ENCODE assay signal across 8 cellular contexts in genomic region chr22:45503816-45504702, GRCh38. TPM values are rescaled to one million over a fixed set of nuclear protein-coding genes. Genes with fewer than 3 reads are reported as not detected.
A peak's percentile ranks its signal among the peaks of the same experiment; 100 is the strongest.
DNase-seq lines count a peak whose midpoint lies in the region; ATAC-seq and TF ChIP-seq lines count a peak whose summit lies in the region.

No MANE protein-coding gene starts in this region.

- H3K4me1 Mint-ChIP-seq in brain = peaks cover 57% of the 10 kb centered on the region

- H3K27me3 ChIP-seq in cardiac muscle cell (no peaks in the 10 kb centered on the region), upper lobe of left lung (peaks cover 0 to 19% (median 12%) of the 10 kb centered on the region in 4 donors)

- no peaks in the 10 kb centered on the region for H3K9me3 ChIP-seq in cardiac muscle cell (ENCODE audit: low read depth)
- no peaks in the 10 kb centered on the region for H3K9me3 ChIP-seq in upper lobe of left lung

- 30 to 38% methylated on average over 28 of the region's 28 CpGs for WGBS in lower leg skin, 2 donors
- 48 to 53% methylated on average over 26 to 27 of the region's 28 CpGs for WGBS in upper lobe of left lung, 2 donors

- H3K4me1 ChIP-seq in cardiac muscle cell (ENCODE audit: low read depth) = peaks cover 27% of the 10 kb centered on the region
- peaks cover 7 to 12% (median 10%) of the 10 kb centered on the region in 4 donors for H3K4me1 ChIP-seq in upper lobe of left lung

- TF ChIP-seq POLR2A in lower leg skin (IDR thresholded peaks at IDR 0.05) (no peak), upper lobe of left lung (IDR thresholded peaks at IDR 0.05) (no peak)

- DNase-seq in cardiac muscle cell (ENCODE audit: low read depth in 1 of 2, low spot score in 1 of 2) (peak in 1 of 2 donors; percentile 67), cardiac septum (ENCODE audit: low spot score) (no peak), lower leg skin (ENCODE audit: low spot score in 2 of 2) (peak in 1 of 2 donors; percentile 16), upper lobe of left lung (no peak), NCI-H1092 (lab: John Stamatoyannopoulos, UW) (no peak), T-helper 9 cell (no peak), LoVo (ENCODE audit: low spot score) (no peak)

- intact Hi-C loops in cardiac septum (cut with DNase I) (no loop called here), lower leg skin (cut with DNase I; ENCODE audit: low total_unique reads) (no loop called here)

- TF ChIP-seq EP300 in upper lobe of left lung (IDR thresholded peaks at IDR 0.05) = no peak

- H3K36me3 ChIP-seq in cardiac muscle cell (no peaks in the 10 kb centered on the region), upper lobe of left lung (no peaks in the 10 kb centered on the region)

- H3K4me3 ChIP-seq in cardiac muscle cell (peak overlapping the region; percentile 55), lower leg skin (ENCODE audit: low read depth, poor library complexity, severe bottlenecking) (peak overlapping the region; percentile 52), upper lobe of left lung (peak overlapping the region in 3 of 4 donors; percentile 43 to 53 (median 51))

- H3K4me3 Mint-ChIP-seq in brain = peak overlapping the region; percentile 86 to 94 (median 88)

- no peak for TF ChIP-seq CTCF in cardiac muscle cell (IDR thresholded peaks at IDR 0.05; ENCODE audit: low read depth, low read length)
- TF ChIP-seq CTCF in brain (conservative IDR thresholded peaks at IDR 0.05) = no peak
- TF ChIP-seq CTCF in lower leg skin (IDR thresholded peaks at IDR 0.05) = no peak
- no peak for TF ChIP-seq CTCF in upper lobe of left lung (IDR thresholded peaks at IDR 0.05)

- H3K27ac ChIP-seq in cardiac muscle cell = peak overlapping the region; percentile 88
- peak overlapping the region; percentile 67 to 84 (median 80) for H3K27ac ChIP-seq in upper lobe of left lung

- peaks cover 10% of the 10 kb centered on the region for H3K27me3 Mint-ChIP-seq in brain

- H3K27ac Mint-ChIP-seq in brain = peak overlapping the region; percentile 98 to 100 (median 99)

- peaks cover 0 to 5% (median 0%) of the 10 kb centered on the region in 5 experiments for H3K9me3 Mint-ChIP-seq in brain

- no peak for ATAC-seq in upper lobe of left lung (ENCODE audit: low FRiP score in 2 of 2)

- peaks cover 4% of the 10 kb centered on the region for H3K36me3 Mint-ChIP-seq in brain

RNA-seq across cellular contexts. Expression of gene FBLN1, which starts 1.4 kb away (rescaled TPM):
- 24.2 and 53.8 TPM in 2 replicates for total RNA-seq in cardiac muscle cell
- 55.7 and 116 TPM in 2 replicates for polyA plus RNA-seq in cardiac muscle cell
- total RNA-seq in cardiac septum = 70.1 TPM
- 135 TPM for polyA plus RNA-seq in brain (ENCODE audit: insufficient read depth, low read depth, low replicate concordance)
- total RNA-seq in lower leg skin = 100 to 1,000 TPM; 114 to 414 (median 163) TPM
- total RNA-seq in upper lobe of left lung = 100 to 1,000 TPM in 4 of 6 donors, 10 to 100 TPM in 2; 63.9 to 523 (median 207) TPM
